25 cellular contexts compared by ENCODE assay signal in the genomic region with DNA sequence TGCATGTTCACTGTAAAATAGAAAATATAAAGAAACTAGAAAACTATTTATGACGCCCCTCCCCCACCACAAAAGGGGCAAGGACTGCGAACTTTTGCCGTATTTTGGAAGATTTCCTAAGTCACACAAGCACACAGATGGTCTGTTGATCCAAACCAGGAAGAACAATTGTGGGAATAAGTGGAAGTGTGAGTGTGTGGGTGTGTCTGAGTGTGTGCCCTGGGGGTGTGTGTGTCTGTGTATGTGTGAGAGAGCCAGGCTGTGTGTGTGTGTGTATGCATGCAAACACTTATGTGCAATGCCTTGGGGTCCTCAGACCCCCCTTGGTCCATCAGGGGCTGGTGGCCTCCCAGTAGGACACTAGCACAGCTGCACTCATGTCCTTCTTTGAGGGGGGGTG. TPM values are rescaled to one million over a fixed set of nuclear protein-coding genes. Genes with fewer than 3 reads are reported as not detected.
DNase-seq lines count a peak whose midpoint lies in the region; ATAC-seq, FAIRE-seq and TF ChIP-seq lines count a peak whose summit lies in the region.
"Had no signal": no experiment of that assay in that cellular context is flagged by ENCODE, and none has a peak within 500 bp of the region (broad histone marks: within the 10 kb centered on the region; RNA-seq: fewer than 3 reads in every experiment).

No MANE protein-coding gene starts in this region.

- no peak for TF ChIP-seq POLR2A in H1 (IDR thresholded peaks at IDR 0.05; ENCODE audit: control extremely low read depth in 1 of 2, low read depth in 2 of 2, low read length in 2 of 2)

- no peaks in the 10 kb centered on the region for H3K23me2 ChIP-seq in H1 (ENCODE audit: low read depth, low read length)

- POLR2A ChIA-PET in Panc1 (lab: Charles Lee): interaction anchor here (0.7 kb wide), 1 partner anchor 62 kb away, joined by 3 read pairs; no protein-coding TSS in a partner anchor
- POLR2A ChIA-PET in H1 (lab: Charles Lee; ENCODE audit: partially characterized antibody): no interaction called here

- no peak overlapping the region for H2BK5ac ChIP-seq in H1 (ENCODE audit: low read depth, low read length)

- no peak for FAIRE-seq in H1 (lab: Jason Lieb, UNC)
- FAIRE-seq: colon, D721Med had no signal

- H3K4me1 ChIP-seq in CD4-positive, CD25-positive, alpha-beta regulatory T cell (ENCODE audit: control insufficient read depth, insufficient read depth, low read length, poor library complexity, severe bottlenecking): peaks cover 14% of the 10 kb centered on the region
- peaks cover 81% of the 10 kb centered on the region for H3K4me1 ChIP-seq in Panc1 (ENCODE audit: control insufficient read depth, insufficient read depth, low read length)
- peaks cover 0 to 2% (median 0%) of the 10 kb centered on the region in 4 experiments; a peak in 2 of 7 replicates for H3K4me1 ChIP-seq in H1 (replicated peaks in 1 of 4; ENCODE audit: control insufficient read depth in 3 of 4, insufficient read depth in 4 of 4, low read length in 3 of 4)

- peaks cover 10% of the 10 kb centered on the region for H3K36me3 Mint-ChIP-seq in CD4-positive, CD25-positive, alpha-beta regulatory T cell
- H3K36me3 Mint-ChIP-seq in osteocyte (ENCODE audit: unreplicated experiment): no peaks in the 10 kb centered on the region

- no peak overlapping the region for H3K4ac ChIP-seq in H1 (replicated peaks; ENCODE audit: insufficient read length, low read depth, low read length)

- no peak overlapping the region for H3K23ac ChIP-seq in H1 (ENCODE audit: insufficient read length)

- ATAC-seq in CD4-positive, CD25-positive, alpha-beta regulatory T cell (ENCODE audit: low read depth in 2 of 2): no peak
- ATAC-seq in Panc1: no peak
- ATAC-seq: activated CD4-positive, alpha-beta T cell treated with anti-CD3 and anti-CD28 coated beads for 36 hours; GM23338; left cardiac atrium; Right ventricle myocardium inferior had no signal

- no peak overlapping the region for H2BK20ac ChIP-seq in H1 (ENCODE audit: low read length)

- CTCF ChIA-PET in Panc1 (lab: Charles Lee) (no interaction called here), H1 (lab: Charles Lee; ENCODE audit: partially characterized antibody) (interaction anchor here (0.8 kb wide), 1 partner anchor 67 kb away, joined by 3 read pairs; no protein-coding TSS in a partner anchor)

- H3K4me1 Mint-ChIP-seq in CD4-positive, CD25-positive, alpha-beta regulatory T cell: peaks cover 12 to 70% (median 38%) of the 10 kb centered on the region in 4 donors
- H3K4me1 Mint-ChIP-seq in osteocyte (ENCODE audit: unreplicated experiment): peaks cover 64% of the 10 kb centered on the region

- TF ChIP-seq EP300 in H1 (IDR thresholded peaks at IDR 0.05; ENCODE audit: borderline replicate concordance in 1 of 2, low read depth in 2 of 2, low read length in 2 of 2): no peak

- intact Hi-C loops in Panc1 (cut with micrococcal nuclease; ENCODE audit: unreplicated experiment): no loop called here

- H2BK120ac ChIP-seq in H1 (replicated peaks; ENCODE audit: low read depth, low read length): no peak overlapping the region

- no peaks in the 10 kb centered on the region for H3K79me2 ChIP-seq in H1 (ENCODE audit: control insufficient read depth in 1 of 2, insufficient read depth in 2 of 2, low read length in 2 of 2)

- no peak overlapping the region for H3K14ac ChIP-seq in H1 (ENCODE audit: insufficient read length)

- no peak overlapping the region for H3K4me3 Mint-ChIP-seq in CD4-positive, CD25-positive, alpha-beta regulatory T cell
- no peak overlapping the region for H3K4me3 Mint-ChIP-seq in osteocyte (ENCODE audit: unreplicated experiment)
- H3K4me3 Mint-ChIP-seq: activated CD4-positive, alpha-beta T cell treated with anti-CD3 and anti-CD28 coated beads for 36 hours; activated naive CD8-positive, alpha-beta T cell treated with anti-CD3 and anti-CD28 coated beads, Interleukin-2, amount 10 ng/mL, durations not matched to agents 7 days and 5 days; activated T-helper 1 cell treated with anti-CD3 and anti-CD28 coated beads, Interleukin-12 subunit alpha, Interleukin-12 subunit beta, Interleukin-2, Interleukin-4 antibody, amounts not matched to agents 30 ng/mL and 10 ng/mL and 1 ng/mL, durations not matched to agents 14 hours and 24 hours and 36 hours; GM23338 had no signal

- H3K4me3 ChIP-seq in CD4-positive, CD25-positive, alpha-beta regulatory T cell (ENCODE audit: low read depth, low read length): no peak overlapping the region
- no peak overlapping the region for H3K4me3 ChIP-seq in Panc1 (ENCODE audit: low read depth in 2 of 2, low read length in 2 of 2)
- H3K4me3 ChIP-seq in H1 (ENCODE audit: extremely low read depth in 1 of 4, insufficient read depth in 2 of 4, low read depth in 3 of 4, low read length in 4 of 4): no peak overlapping the region
- H3K4me3 ChIP-seq: GM23338, suprapubic skin, vagina had no signal

- H3K36me3 ChIP-seq in CD4-positive, CD25-positive, alpha-beta regulatory T cell (ENCODE audit: control insufficient read depth, insufficient read depth, low read length): no peaks in the 10 kb centered on the region
- no peaks in the 10 kb centered on the region for H3K36me3 ChIP-seq in Panc1 (ENCODE audit: control insufficient read depth, insufficient read depth, low read length)
- H3K36me3 ChIP-seq in H1 (ENCODE audit: control insufficient read depth in 2 of 4, insufficient read depth in 4 of 4, low read length in 3 of 4): no peaks in the 10 kb centered on the region
- H3K36me3 ChIP-seq: brain microvascular endothelial cell, suprapubic skin, vagina had no signal

- H2AK5ac ChIP-seq in H1 (ENCODE audit: low read depth, low read length): no peak overlapping the region

- TF ChIP-seq RAD21 in H1 (IDR thresholded peaks at IDR 0.05 in 1 of 2, conservative IDR thresholded peaks at IDR 0.05 in 1 of 2; ENCODE audit: low read depth in 2 of 2, low read length in 2 of 2): no peak

- H3K27ac ChIP-seq in CD4-positive, CD25-positive, alpha-beta regulatory T cell (ENCODE audit: insufficient read depth, low read length, poor library complexity, severe bottlenecking): no peak overlapping the region
- H3K27ac ChIP-seq in Panc1 (ENCODE audit: low read length) (peak overlapping the region; percentile 87), H1 (ENCODE audit: low read depth, low read length) (no peak overlapping the region)
- H3K27ac ChIP-seq: brain microvascular endothelial cell, suprapubic skin, vagina had no signal

- WGBS in H1 (ENCODE audit: extremely low coverage in 1 of 2, insufficient coverage in 1 of 2, insufficient read length in 1 of 2, insufficient replicate concordance in 2 of 2, low coverage in 1 of 2, low lambda C conversion rate in 2 of 2, missing lambda C conversion rate in 1 of 2), 2 experiments: 92% methylated on average over 3 of the region's 3 CpGs; no CpG with 5 or more reads in 1 of the 2 experiments

- no peak overlapping the region for H3K4me2 ChIP-seq in H1 (ENCODE audit: insufficient read depth in 1 of 2, low read depth in 2 of 2, low read length in 2 of 2)
- H3K4me2 ChIP-seq: GM23338 had no signal

- H4K91ac ChIP-seq in H1 (replicated peaks; ENCODE audit: insufficient read length, low read length): no peak overlapping the region

- no peaks in the 10 kb centered on the region for H3K27me3 ChIP-seq in CD4-positive, CD25-positive, alpha-beta regulatory T cell (ENCODE audit: control insufficient read depth, insufficient read depth, low read length)
- no peaks in the 10 kb centered on the region for H3K27me3 ChIP-seq in Panc1 (ENCODE audit: control insufficient read depth, insufficient read depth, low read length)
- no peaks in the 10 kb centered on the region for H3K27me3 ChIP-seq in H1 (replicated peaks in 1 of 4; ENCODE audit: control insufficient read depth in 3 of 4, extremely low read depth in 1 of 4, insufficient read depth in 3 of 4, low read length in 3 of 4)
- H3K27me3 ChIP-seq: brain microvascular endothelial cell, suprapubic skin, vagina had no signal

- H3K56ac ChIP-seq in H1 (replicated peaks; ENCODE audit: insufficient read length, low read depth, low read length): no peak overlapping the region

- no peak overlapping the region for H2AFZ ChIP-seq in H1 (ENCODE audit: low read length)
- H2AFZ ChIP-seq: GM23338 had no signal

- no peaks in the 10 kb centered on the region for H3K9me3 ChIP-seq in CD4-positive, CD25-positive, alpha-beta regulatory T cell (ENCODE audit: control insufficient read depth in 2 of 2, low read length in 2 of 2)
- H3K9me3 ChIP-seq in Panc1 (ENCODE audit: control insufficient read depth, insufficient read depth, low read depth, low read length) (no peaks in the 10 kb centered on the region), H1 (ENCODE audit: insufficient read depth in 2 of 2, low read depth in 1 of 2, low read length in 1 of 2) (no peaks in the 10 kb centered on the region)
- H3K9me3 ChIP-seq: suprapubic skin, vagina had no signal

- H3K9me3 Mint-ChIP-seq in CD4-positive, CD25-positive, alpha-beta regulatory T cell: no peaks in the 10 kb centered on the region
- H3K9me3 Mint-ChIP-seq in osteocyte (ENCODE audit: unreplicated experiment): no peaks in the 10 kb centered on the region
- H3K9me3 Mint-ChIP-seq: activated naive CD8-positive, alpha-beta T cell treated with anti-CD3 and anti-CD28 coated beads, Interleukin-2, amount 10 ng/mL, durations not matched to agents 7 days and 5 days; activated T-helper 1 cell treated with anti-CD3 and anti-CD28 coated beads, Interleukin-12 subunit alpha, Interleukin-12 subunit beta, Interleukin-2, Interleukin-4 antibody, amounts not matched to agents 30 ng/mL and 10 ng/mL and 1 ng/mL, durations not matched to agents 14 hours and 24 hours and 36 hours; GM23338 had no signal

- no peak overlapping the region for H2BK12ac ChIP-seq in H1 (ENCODE audit: low read depth, low read length)

- no peaks in the 10 kb centered on the region for H3K27me3 Mint-ChIP-seq in CD4-positive, CD25-positive, alpha-beta regulatory T cell
- no peaks in the 10 kb centered on the region for H3K27me3 Mint-ChIP-seq in osteocyte (ENCODE audit: unreplicated experiment)
- H3K27me3 Mint-ChIP-seq: activated CD4-positive, alpha-beta T cell treated with anti-CD3 and anti-CD28 coated beads for 36 hours; activated naive CD8-positive, alpha-beta T cell treated with anti-CD3 and anti-CD28 coated beads, Interleukin-2, amount 10 ng/mL, durations not matched to agents 7 days and 5 days had no signal

- BruUV-seq in Panc1 (replicated peaks; lab: Mats Ljungman, UMichigan): no TSS peak

- no peak for TF ChIP-seq CTCF in Panc1 (IDR thresholded peaks at IDR 0.05)
- no peak for TF ChIP-seq CTCF in H1 (IDR thresholded peaks at IDR 0.05; ENCODE audit: control extremely low read depth in 1 of 3, insufficient read depth in 1 of 3, low read depth in 1 of 3, low read length in 3 of 3)
- no peak for TF ChIP-seq CTCF in osteocyte (IDR thresholded peaks at IDR 0.05)

- no peak overlapping the region for H4K8ac ChIP-seq in H1 (ENCODE audit: extremely low read depth, insufficient read depth, low read length)

- peak overlapping the region; percentile 81; the same call in 1 of the 2 replicates for H2BK15ac ChIP-seq in H1 (ENCODE audit: low read length)

- H3K79me1 ChIP-seq in H1 (ENCODE audit: low read depth, low read length): no peaks in the 10 kb centered on the region

- in situ Hi-C loops in Panc1 (cut with HindIII; ENCODE audit: low pct_unique_long_range_greater_than_20kb, low sequenced_read_pairs): no loop called here
- in situ Hi-C loops in ACHN (cut with HindIII; ENCODE audit: low pct_ligation_motif_present, low pct_unique_long_range_greater_than_20kb, low sequenced_read_pairs): no loop called here

- no peak overlapping the region for H3K9ac ChIP-seq in H1 (replicated peaks in 1 of 4; ENCODE audit: extremely low read depth in 1 of 4, low read depth in 3 of 4, low read length in 3 of 4)

- peak overlapping the region in 2 of 3 donors; percentile 71 to 80 for H3K27ac Mint-ChIP-seq in CD4-positive, CD25-positive, alpha-beta regulatory T cell
- H3K27ac Mint-ChIP-seq in osteocyte (ENCODE audit: unreplicated experiment): peak overlapping the region; percentile 42
- H3K27ac Mint-ChIP-seq: activated CD4-positive, alpha-beta T cell treated with anti-CD3 and anti-CD28 coated beads for 36 hours; activated naive CD8-positive, alpha-beta T cell treated with anti-CD3 and anti-CD28 coated beads, Interleukin-2, amount 10 ng/mL, durations not matched to agents 7 days and 5 days; activated T-helper 1 cell treated with anti-CD3 and anti-CD28 coated beads, Interleukin-12 subunit alpha, Interleukin-12 subunit beta, Interleukin-2, Interleukin-4 antibody, amounts not matched to agents 30 ng/mL and 10 ng/mL and 1 ng/mL, durations not matched to agents 14 hours and 24 hours and 36 hours; GM23338; progenitor cell of endocrine pancreas had no signal

- H4K20me1 ChIP-seq in H1 (replicated peaks in 1 of 2; ENCODE audit: control insufficient read depth in 1 of 2, insufficient read depth in 2 of 2, low read length in 2 of 2): no peaks in the 10 kb centered on the region

- peak overlapping the region; percentile 38 for H3K18ac ChIP-seq in H1 (ENCODE audit: extremely low read depth, low read length)

- DNase-seq in CD4-positive, CD25-positive, alpha-beta regulatory T cell: no peak
- no peak for DNase-seq in Panc1 (ENCODE audit: low read depth, low spot score)
- DNase-seq in H1 (ENCODE audit: low read depth in 1 of 2, low spot score in 2 of 2): no peak
- DNase-seq in osteocyte (ENCODE audit: extremely low spot score, unreplicated experiment): no peak
- no peak for DNase-seq in ACHN
- no peak for DNase-seq in SKM-1 treated with dmso at 0.1 percent for 144 hours (lab: John Stamatoyannopoulos, UW; ENCODE audit: unreplicated experiment)
- no peak for DNase-seq in NCI-H2029 treated with DMSO at 0.1 percent for 48 hours (lab: John Stamatoyannopoulos, UW)
- DNase-seq: activated CD4-positive, alpha-beta T cell treated with anti-CD3 and anti-CD28 coated beads for 36 hours; activated naive CD8-positive, alpha-beta T cell treated with anti-CD3 and anti-CD28 coated beads, Interleukin-2, amount 10 ng/mL, durations not matched to agents 7 days and 5 days; brain microvascular endothelial cell; head of caudate nucleus; left cardiac atrium; midbrain; NCI-H1092; NCI-H187 treated with DMSO at 0.1 percent for 48 hours; NCI-H2227 treated with DMSO at 0.1 percent for 48 hours; NCI-H748 treated with DMSO at 0.1 percent for 48 hours had no signal

- no peak overlapping the region for H4K5ac ChIP-seq in H1 (ENCODE audit: insufficient read length, low read depth, low read length)

RNA-seq across cellular contexts. Expression of a gene that starts 43.1 kb away (rescaled TPM):
- total RNA-seq in CD4-positive, CD25-positive, alpha-beta regulatory T cell: 33.8 TPM
- polyA plus RNA-seq in CD4-positive, CD25-positive, alpha-beta regulatory T cell: 10 to 100 TPM; 80.6 to 95.6 (median 87.7) TPM
- total RNA-seq in Panc1 (2021; ENCODE audit: unreplicated experiment): 234 TPM
- polyA plus RNA-seq in Panc1 (2012; ENCODE audit: insufficient read length): 556 TPM
- total RNA-seq in H1 (2021; fragmentation: NEBNext Ultra II Directional; extraction: Animal tissue kit (Norgen Biotek cat#: 25700)): 8.6 and 8.7 TPM in 2 replicates
- 5.8 and 11.5 TPM in 2 replicates for polyA plus RNA-seq in H1 (2011; rRNA removed)
- 5.9 TPM for polyA plus RNA-seq in H1 (2011; cell fraction: cytosol; rRNA removed)
- polyA plus RNA-seq in H1 (2011; cell fraction: nucleus; rRNA removed): 9.7 TPM
- polyA plus RNA-seq in H1 (2012, experiment 1 of 2): 4.4 to 8.2 TPM (median 6.6 TPM) in 4 replicates
- polyA plus RNA-seq in H1 (2012, experiment 2 of 2): 6.9 TPM
- 7.8 TPM for polyA plus RNA-seq in H1 (2013, experiment 1 of 2)
- polyA plus RNA-seq in H1 (2013, experiment 2 of 2): 8.1 TPM
- polyA minus RNA-seq in H1 (2011; rRNA and poly(A)+ RNA removed): 2.1 and 2.6 TPM in 2 replicates
- polyA minus RNA-seq in H1 (2011; cell fraction: cytosol; rRNA and poly(A)+ RNA removed): 4.3 TPM
- 3.9 TPM for polyA minus RNA-seq in H1 (2011; cell fraction: nucleus; rRNA and poly(A)+ RNA removed)
- total RNA-seq in osteocyte: 56.8 and 57.8 TPM in 2 replicates
